ENCODE assay signal across 10 cellular contexts in genomic region chr6:43990627-43991619, GRCh38.
A peak's percentile ranks its signal among the peaks of the same experiment; 100 is the strongest.
DNase-seq lines count a peak whose midpoint lies in the region; ATAC-seq and TF ChIP-seq lines count a peak whose summit lies in the region.
"Had no signal": no experiment of that assay in that cellular context is flagged by ENCODE, and none has a peak within 500 bp of the region (broad histone marks: within the 10 kb centered on the region; RNA-seq: fewer than 3 reads in every experiment).

No MANE protein-coding gene starts in this region.

- H3K9me3 ChIP-seq in transverse colon: no peaks in the 10 kb centered on the region

- DNase-seq in NCI-H748 (lab: John Stamatoyannopoulos, UW; ENCODE audit: unreplicated experiment) (peak; percentile 32), NCI-H748 treated with DMSO at 0.1 percent for 48 hours (lab: John Stamatoyannopoulos, UW) (no peak), WTC11 (ENCODE audit: low spot score) (no peak), left kidney (ENCODE audit: low read depth, low spot score) (peak; percentile 89), transverse colon (peak; percentile 29), brain microvascular endothelial cell (no peak)

- no peak overlapping the region for H3K27ac Mint-ChIP-seq in WTC11

- no peak for TF ChIP-seq CTCF in WTC11 (IDR thresholded peaks at IDR 0.05)
- no peak for TF ChIP-seq CTCF in transverse colon (IDR thresholded peaks at IDR 0.05)
- TF ChIP-seq CTCF in brain microvascular endothelial cell (IDR thresholded peaks at IDR 0.05; ENCODE audit: low read depth, low read length, missing control alignments): no peak

- WGBS in transverse colon (ENCODE audit: low coverage in 1 of 2), 2 donors: 40 to 46% methylated on average over 1 to 17 of the region's 18 CpGs

- ATAC-seq in WTC11: no peak
- ATAC-seq in GM21619 (IDR thresholded peaks at IDR 0.05; ENCODE audit: unreplicated experiment): no peak
- ATAC-seq in GM19397 (IDR thresholded peaks at IDR 0.05; ENCODE audit: unreplicated experiment): no peak

- H3K36me3 Mint-ChIP-seq in WTC11: no peaks in the 10 kb centered on the region

- no peak for TF ChIP-seq EP300 in transverse colon (IDR thresholded peaks at IDR 0.05; ENCODE audit: low read depth)

- in situ Hi-C loops in transverse colon (cut with MboI; ENCODE audit: low pct_ligation_motif_present in 1 of 4, low pct_unique_long_range_greater_than_20kb in 1 of 4, low sequenced_read_pairs in 3 of 4): no loop called here
- in situ Hi-C loops in brain microvascular endothelial cell (cut with HindIII; ENCODE audit: low pct_ligation_motif_present, low sequenced_read_pairs): no loop called here

- peaks cover 2% of the 10 kb centered on the region for H3K9me3 Mint-ChIP-seq in WTC11

- no peak overlapping the region for H3K4me3 ChIP-seq in transverse colon
- no peak overlapping the region for H3K4me3 ChIP-seq in brain microvascular endothelial cell (ENCODE audit: low read depth, low read length)

- CTCF ChIA-PET in WTC11 (lab: Charles Lee): interaction anchor here (0.6 to 2.6 kb wide), 9 partner anchors 10 to 216 kb away, joined by 3 to 11 read pairs (median 6); no protein-coding TSS in a partner anchor

- peak overlapping the region; percentile 44 to 69 (median 56) for H3K27ac ChIP-seq in transverse colon
- no peak overlapping the region for H3K27ac ChIP-seq in brain microvascular endothelial cell
- H3K27ac ChIP-seq: epithelial cell of prostate, parathyroid adenoma had no signal

- peaks cover 12 to 19% (median 17%) of the 10 kb centered on the region in 4 donors for H3K4me1 ChIP-seq in transverse colon

- H3K27me3 ChIP-seq in transverse colon (no peaks in the 10 kb centered on the region), brain microvascular endothelial cell (replicated peaks) (no peaks in the 10 kb centered on the region)

- H3K4me1 Mint-ChIP-seq in WTC11: peaks cover 22% of the 10 kb centered on the region

- H3K27me3 Mint-ChIP-seq in WTC11 (ENCODE audit: low read depth): no peaks in the 10 kb centered on the region

- POLR2A ChIA-PET in WTC11 (lab: Charles Lee): no interaction called here

- intact Hi-C loops in transverse colon (cut with DNase I; ENCODE audit: low total_unique reads): no loop called here

- H3K4me3 Mint-ChIP-seq in WTC11: no peak overlapping the region

- H3K36me3 ChIP-seq in transverse colon (no peaks in the 10 kb centered on the region), brain microvascular endothelial cell (replicated peaks) (no peaks in the 10 kb centered on the region)

- TF ChIP-seq POLR2A in transverse colon (IDR thresholded peaks at IDR 0.05): no peak

TF ChIP-seq in WTC11, 78 proteins besides CTCF, POLR2A, EP300 and RAD21:
- TF ChIP-seq GABPB1 (CRISPR knock-in tag; IDR thresholded peaks at IDR 0.05) (peak; percentile 70), MLX (CRISPR knock-in tag; IDR thresholded peaks at IDR 0.05) (no peak)
TF ChIP-seq in WTC11: peak in this region for 1.

Comparison
In these comparisons a context has a peak if more than half of its experiments do, and no peak if none do; other contexts are left out.
1. DNase-seq: peak in NCI-H748 (single experiment), left kidney (single experiment) and transverse colon (single experiment); none in NCI-H748 treated with DMSO at 0.1 percent for 48 hours (single experiment), WTC11 (single experiment) and brain microvascular endothelial cell (single experiment).